ENCODE assay signal across 1 cellular context in the genomic region with DNA sequence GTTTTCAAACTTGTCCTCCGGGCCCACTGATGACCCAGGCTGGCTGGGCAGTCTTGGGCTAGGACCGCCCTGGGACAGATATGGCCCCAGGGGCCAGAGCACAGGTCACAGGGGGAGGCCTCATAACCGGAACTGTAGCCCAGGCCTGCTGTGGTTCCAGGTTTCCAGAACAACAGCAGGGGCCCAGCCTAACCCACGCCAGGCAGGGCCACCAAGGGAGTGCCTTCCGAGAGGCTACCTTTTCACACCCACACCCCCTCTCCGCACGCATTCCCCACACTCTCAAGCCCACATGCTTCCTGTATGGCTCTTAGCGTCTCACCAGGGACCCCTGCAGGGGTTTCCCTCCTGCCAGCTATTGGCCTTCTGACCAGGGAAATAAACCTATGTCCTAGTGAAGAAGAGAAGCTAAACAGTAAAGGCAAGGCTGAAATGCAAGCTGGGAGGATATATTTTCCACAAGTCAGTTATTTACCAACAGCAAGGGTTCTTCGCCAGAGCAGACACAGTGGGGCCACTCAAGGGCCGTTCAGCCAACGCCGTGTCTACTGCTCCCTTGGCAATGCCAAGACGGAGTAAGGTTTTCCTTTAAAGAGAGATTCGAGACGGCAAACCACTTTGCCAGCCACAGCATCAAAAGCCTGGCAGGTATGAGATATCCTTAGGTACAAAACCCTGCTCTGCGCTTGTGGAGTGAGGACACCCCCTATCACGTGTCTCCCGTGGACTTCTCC.
TF ChIP-seq lines count a peak whose summit lies in the region.

No MANE protein-coding gene starts in this region.

TF ChIP-seq in H1, 55 proteins besides CTCF, POLR2A, EP300 and RAD21:
- TF ChIP-seq CTBP2 (IDR thresholded peaks at IDR 0.05; ENCODE audit: borderline replicate concordance, insufficient read depth, insufficient read length, low read length) = no peak
- no peak for TF ChIP-seq JUND (IDR thresholded peaks at IDR 0.05; ENCODE audit: low read length)
- no peak for TF ChIP-seq KDM4A (IDR thresholded peaks at IDR 0.05; ENCODE audit: low read depth, low read length, severe bottlenecking)
- no peak for TF ChIP-seq ZNF274 (IDR thresholded peaks at IDR 0.05; ENCODE audit: borderline replicate concordance, extremely low read depth, low read length)
- TF ChIP-seq JUN (IDR thresholded peaks at IDR 0.05; ENCODE audit: low read depth, low read length) = no peak
- no peak for TF ChIP-seq POU5F1 (IDR thresholded peaks at IDR 0.05; ENCODE audit: low read depth, low read length)
- no peak for TF ChIP-seq KDM5A (IDR thresholded peaks at IDR 0.05; ENCODE audit: low read length)
- no peak for TF ChIP-seq GABPA (IDR thresholded peaks at IDR 0.05; ENCODE audit: borderline replicate concordance, insufficient read depth, low read length)
- no peak for TF ChIP-seq CBX8 (IDR thresholded peaks at IDR 0.05; ENCODE audit: borderline replicate concordance, low read depth, low read length)
- no peak for TF ChIP-seq TEAD4 (IDR thresholded peaks at IDR 0.05; ENCODE audit: low read depth, low read length)
- no peak for TF ChIP-seq SIRT6 (IDR thresholded peaks at IDR 0.05; ENCODE audit: low read length)
- no peak for TF ChIP-seq CREB1 (IDR thresholded peaks at IDR 0.05)
